ENCODE assay signal across 15 cellular contexts in genomic region chrX:29488919-29489318, GRCh38.
A peak's percentile ranks its signal among the peaks of the same experiment; 100 is the strongest.
DNase-seq lines count a peak whose midpoint lies in the region; ATAC-seq and TF ChIP-seq lines count a peak whose summit lies in the region.
"Had no signal": no experiment of that assay in that cellular context is flagged by ENCODE, and none has a peak within 500 bp of the region (broad histone marks: within the 10 kb centered on the region; RNA-seq: fewer than 3 reads in every experiment).

No MANE protein-coding gene starts in this region.

- H3K27me3 ChIP-seq in BLaER1 (no peaks in the 10 kb centered on the region), transverse colon (no peaks in the 10 kb centered on the region)
- H3K27me3 ChIP-seq: SJCRH30 had no signal

- H3K4me2 ChIP-seq in BLaER1: peak overlapping the region; percentile 71

- H3K36me3 ChIP-seq in BLaER1: no peaks in the 10 kb centered on the region
- no peaks in the 10 kb centered on the region for H3K36me3 ChIP-seq in transverse colon
- H3K36me3 ChIP-seq: SJCRH30 had no signal

- peak overlapping the region; percentile 5; the same call in 1 of the 2 replicates for H3K4me3 ChIP-seq in BLaER1
- no peak overlapping the region for H3K4me3 ChIP-seq in transverse colon
- H3K4me3 ChIP-seq: SJCRH30 had no signal

- intact Hi-C loops in transverse colon (cut with DNase I; ENCODE audit: low total_unique reads): no loop called here

- H4K20me1 ChIP-seq in BLaER1: no peaks in the 10 kb centered on the region

- H3K4me1 ChIP-seq in BLaER1 (peaks cover 83% of the 10 kb centered on the region), transverse colon (no peaks in the 10 kb centered on the region)
- H3K4me1 ChIP-seq: SJCRH30 had no signal

- in situ Hi-C loops in transverse colon (cut with MboI; ENCODE audit: low pct_ligation_motif_present in 1 of 4, low pct_unique_long_range_greater_than_20kb in 1 of 4, low sequenced_read_pairs in 3 of 4): no loop called here

- peaks cover 3% of the 10 kb centered on the region for H3K9me3 ChIP-seq in BLaER1
- H3K9me3 ChIP-seq in transverse colon: no peaks in the 10 kb centered on the region
- H3K9me3 ChIP-seq: SJCRH30 had no signal

- peak overlapping the region; percentile 45; the same call in 1 of the 2 replicates for H3K9ac ChIP-seq in BLaER1

- TF ChIP-seq POLR2A in transverse colon (IDR thresholded peaks at IDR 0.05): no peak

- peak; percentile 1 for DNase-seq in NAMALWA (ENCODE audit: low spot score)
- DNase-seq in DMS153 (lab: John Stamatoyannopoulos, UW): no peak
- no peak for DNase-seq in NCI-H128 (lab: John Stamatoyannopoulos, UW; ENCODE audit: unreplicated experiment)
- no peak for DNase-seq in NCI-H510A treated with DMSO at 0.1 percent for 48 hours (lab: John Stamatoyannopoulos, UW)
- no peak for DNase-seq in transverse colon
- DNase-seq: ACHN, caudate nucleus, head of caudate nucleus, NCI-H1436 treated with DMSO at 0.1 percent for 48 hours, NCI-H69, SJCRH30 had no signal

- H3K27ac ChIP-seq in BLaER1 (peak overlapping the region; percentile 74), transverse colon (no peak overlapping the region)
- H3K27ac ChIP-seq: SJCRH30, VCaP had no signal

- WGBS in transverse colon (ENCODE audit: low coverage in 1 of 2), 2 donors: 32% methylated on average over 1 of the region's 1 CpG; no CpG with 5 or more reads in 1 of the 2 donors

- ATAC-seq in GM18909 (IDR thresholded peaks at IDR 0.05; ENCODE audit: poor library complexity, unreplicated experiment) (peak; percentile 53), HG02852 (IDR thresholded peaks at IDR 0.05; ENCODE audit: unreplicated experiment) (peak; percentile 43)

- TF ChIP-seq EP300 in transverse colon (IDR thresholded peaks at IDR 0.05; ENCODE audit: low read depth): no peak

- no peak for TF ChIP-seq CTCF in transverse colon (IDR thresholded peaks at IDR 0.05)
